9 cellular contexts compared by ENCODE assay signal in the genomic region with DNA sequence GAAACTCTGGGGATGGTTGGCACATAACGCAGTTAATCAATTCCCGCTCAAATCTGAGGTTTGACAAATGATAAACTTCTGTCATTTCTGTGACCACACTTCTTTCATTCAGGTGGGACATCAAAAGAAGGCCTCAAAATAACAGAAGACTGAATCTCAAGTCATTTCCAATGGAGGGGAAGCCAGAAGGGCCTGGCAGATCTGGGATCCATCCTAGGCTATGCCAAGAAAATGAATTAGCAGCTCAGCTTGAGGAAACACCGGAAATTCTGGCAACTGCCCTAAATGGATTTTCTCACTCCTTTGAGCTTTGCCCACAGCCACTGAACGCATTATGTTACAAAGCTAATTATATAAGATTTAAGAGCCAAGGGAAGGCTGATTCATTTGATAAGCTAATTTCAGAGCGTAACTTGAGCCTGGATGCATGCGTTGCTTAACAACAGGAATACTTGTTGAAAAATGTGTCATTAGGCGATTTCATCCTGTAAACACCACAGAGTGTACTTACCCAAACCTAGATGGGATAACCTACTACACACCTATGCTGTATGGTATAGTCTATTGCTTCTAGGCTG. TPM values are rescaled to one million over a fixed set of nuclear protein-coding genes. Genes with fewer than 3 reads are reported as not detected.
DNase-seq lines count a peak whose midpoint lies in the region; ATAC-seq, FAIRE-seq and TF ChIP-seq lines count a peak whose summit lies in the region.
"Had no signal": no experiment of that assay in that cellular context is flagged by ENCODE, and none has a peak within 500 bp of the region (broad histone marks: within the 10 kb centered on the region; RNA-seq: fewer than 3 reads in every experiment).

No MANE protein-coding gene starts in this region.

- dilution Hi-C loops in endothelial cell of umbilical vein (cut with MboI; ENCODE audit: extremely low pct_ligation_motif_present, low sequenced_read_pairs) = no loop called here

- peak; percentile 41 to 90 (median 65) for ATAC-seq in psoas muscle
- ATAC-seq in HG02763 (IDR thresholded peaks at IDR 0.05; ENCODE audit: unreplicated experiment) = no peak
- ATAC-seq in HG02610 (IDR thresholded peaks at IDR 0.05; ENCODE audit: unreplicated experiment) = no peak
- ATAC-seq: GM12878 had no signal

- in situ Hi-C loops in GM23248 (cut with MboI) = no loop called here

- H3K9me2 ChIP-seq in GM23248 (ENCODE audit: insufficient read depth) = no peaks in the 10 kb centered on the region

- H3K36me3 ChIP-seq in GM23248 (ENCODE audit: low read depth) (no peaks in the 10 kb centered on the region), endothelial cell of umbilical vein (ENCODE audit: control insufficient read depth in 2 of 2, extremely low read depth in 1 of 2, insufficient read depth in 2 of 2, low read length in 2 of 2) (no peaks in the 10 kb centered on the region), psoas muscle (ENCODE audit: insufficient read depth in 1 of 2, low read depth in 1 of 2) (no peaks in the 10 kb centered on the region)

- TF ChIP-seq CTCF in endothelial cell of umbilical vein (IDR thresholded peaks at IDR 0.05; ENCODE audit: extremely low read depth in 1 of 2, insufficient read depth in 1 of 2, low read depth in 1 of 2, low read length in 2 of 2) (no peak), psoas muscle (IDR thresholded peaks at IDR 0.05) (no peak)

- no peak overlapping the region for H3K4me3 ChIP-seq in GM23248
- no peak overlapping the region for H3K4me3 ChIP-seq in endothelial cell of umbilical vein (replicated peaks in 1 of 3; ENCODE audit: insufficient read depth in 1 of 3, low read depth in 1 of 3, low read length in 3 of 3)
- no peak overlapping the region for H3K4me3 ChIP-seq in psoas muscle
- H3K4me3 ChIP-seq: GM12878 had no signal

- H3K4me2 ChIP-seq in GM23248 (ENCODE audit: unreplicated experiment) (no peak overlapping the region), endothelial cell of umbilical vein (ENCODE audit: insufficient read depth, low read length) (no peak overlapping the region)

- H3K9ac ChIP-seq in GM23248 (no peak overlapping the region), endothelial cell of umbilical vein (replicated peaks; ENCODE audit: extremely low read depth, insufficient read depth, low read length) (peak overlapping the region; percentile 42)

- WGBS in GM23248 (ENCODE audit: low coverage in 1 of 2, low lambda C conversion rate in 2 of 2, missing lambda C conversion rate in 2 of 2), 2 experiments = 12 to 18% methylated on average over 7 of the region's 7 CpGs
- WGBS in psoas muscle, 3 donors = 27 to 43% (median 29%) methylated on average over 7 of the region's 7 CpGs

- H3K79me2 ChIP-seq in GM23248 (ENCODE audit: insufficient read depth) (no peaks in the 10 kb centered on the region), endothelial cell of umbilical vein (ENCODE audit: control insufficient read depth, insufficient read depth, low read length) (no peaks in the 10 kb centered on the region)

- POLR2A ChIA-PET in endothelial cell of umbilical vein (lab: Charles Lee) = interaction anchor here (1.0 to 1.3 kb wide), 3 partner anchors 46 to 75 kb away, joined by 4 to 13 read pairs (median 5); a partner anchor contains a TSS

- H3K4me1 ChIP-seq in GM23248 (ENCODE audit: insufficient read depth) (peaks cover 17% of the 10 kb centered on the region), endothelial cell of umbilical vein (ENCODE audit: control insufficient read depth, extremely low read depth, insufficient read depth, low read length) (peaks cover 21% of the 10 kb centered on the region), psoas muscle (peaks cover 28% of the 10 kb centered on the region)

- H3K27me3 ChIP-seq in GM23248 (replicated peaks; ENCODE audit: insufficient read depth) (no peaks in the 10 kb centered on the region), endothelial cell of umbilical vein (ENCODE audit: control insufficient read depth in 2 of 2, insufficient read depth in 2 of 2, low read length in 2 of 2) (no peaks in the 10 kb centered on the region), psoas muscle (ENCODE audit: insufficient read depth in 3 of 3, low read length in 2 of 3) (no peaks in the 10 kb centered on the region)

- no peak for TF ChIP-seq POLR2A in endothelial cell of umbilical vein (IDR thresholded peaks at IDR 0.05; ENCODE audit: low read depth, low read length)

- no peaks in the 10 kb centered on the region for H3K9me1 ChIP-seq in endothelial cell of umbilical vein (replicated peaks; ENCODE audit: control insufficient read depth, extremely low read depth, insufficient read depth, low read length)

- H4K20me1 ChIP-seq in GM23248 (ENCODE audit: insufficient read depth) (no peaks in the 10 kb centered on the region), endothelial cell of umbilical vein (replicated peaks; ENCODE audit: control insufficient read depth, extremely low read depth, insufficient read depth, low read length) (no peaks in the 10 kb centered on the region)

- peak; percentile 95 for FAIRE-seq in endothelial cell of umbilical vein (lab: Jason Lieb, UNC)
- FAIRE-seq: GM12878 had no signal

- CTCF ChIA-PET in endothelial cell of umbilical vein (lab: Charles Lee) = interaction anchor here (0.6 to 2.0 kb wide), 6 partner anchors 9 to 194 kb away, joined by 3 to 16 read pairs (median 4); no protein-coding TSS in a partner anchor

- intact Hi-C loops in endothelial cell of umbilical vein (cut with micrococcal nuclease) (loop anchor here (1.0 to 5.0 kb wide), 3 partner anchors 47 to 1445 kb away; a partner anchor contains a TSS), psoas muscle (cut with DNase I) (loop anchor here in 1 of 2 donors (10.0 kb wide), 1 partner anchor 503 kb away; a partner anchor contains a TSS)

- BruUV-seq in endothelial cell of umbilical vein (replicated peaks; lab: Mats Ljungman, UMichigan) = no TSS peak

- DNase-seq in GM23248 = peak; percentile 74
- peak; percentile 81 to 83 for DNase-seq in NCI-H446 (lab: John Stamatoyannopoulos, UW)
- peak; percentile 98 for DNase-seq in endothelial cell of umbilical vein (ENCODE audit: low read depth, low spot score)
- no peak for DNase-seq in psoas muscle
- no peak for DNase-seq in NK-92 treated with Interleukin-12 subunit alpha and Interleukin-12 subunit beta, amount 100 ng/mL, for 24 hours (lab: John Stamatoyannopoulos, UW)
- no peak for DNase-seq in NOMO-1 treated with DMSO at 0.1 percent for 48 hours (lab: John Stamatoyannopoulos, UW; ENCODE audit: unreplicated experiment)

- H2AFZ ChIP-seq in GM23248 = no peak overlapping the region
- H2AFZ ChIP-seq in endothelial cell of umbilical vein (ENCODE audit: low read depth, low read length) = no peak overlapping the region

- peaks cover 32% of the 10 kb centered on the region for H3F3A ChIP-seq in GM23248 (ENCODE audit: insufficient read depth)

- H3K27ac ChIP-seq in GM23248 = no peak overlapping the region; the same call in 1 of the 2 replicates
- peak overlapping the region; percentile 65 for H3K27ac ChIP-seq in endothelial cell of umbilical vein (ENCODE audit: insufficient read depth, low read depth, low read length)
- no peak overlapping the region for H3K27ac ChIP-seq in psoas muscle

- no peaks in the 10 kb centered on the region for H3K9me3 ChIP-seq in GM23248 (ENCODE audit: low read depth)
- no peaks in the 10 kb centered on the region for H3K9me3 ChIP-seq in endothelial cell of umbilical vein (replicated peaks; ENCODE audit: control insufficient read depth, insufficient read depth, low read length)
- H3K9me3 ChIP-seq in psoas muscle = no peaks in the 10 kb centered on the region

TF ChIP-seq in endothelial cell of umbilical vein, 7 proteins besides CTCF, POLR2A, EP300 and RAD21:
- no peak for TF ChIP-seq EZH2 (IDR thresholded peaks at IDR 0.05; ENCODE audit: borderline replicate concordance, low read depth, low read length, severe bottlenecking)
- TF ChIP-seq GATA2 (IDR thresholded peaks at IDR 0.05; ENCODE audit: insufficient read depth, insufficient read length, low read depth, low read length) = peak; percentile 67
- TF ChIP-seq FOS (IDR thresholded peaks at IDR 0.05; ENCODE audit: borderline replicate concordance, insufficient read depth, low read length) = peak; percentile 18
TF ChIP-seq in endothelial cell of umbilical vein: peak in this region for 2.

RNA-seq across cellular contexts. Expression of a gene that starts 47.1 kb away (rescaled TPM):
- 10.6 and 13.0 TPM in 2 replicates for total RNA-seq in GM23248 (2014; rRNA removed; shearing (Covaris generic))
- 7.8 TPM in 2 replicates for polyA plus RNA-seq in GM23248 (2016; fragmentation: Nextera tagmentation; extraction: Ambion mirVana)
- 14.6 and 15.7 TPM in 2 replicates for total RNA-seq in endothelial cell of umbilical vein
- 3.7 and 4.3 TPM in 2 replicates for polyA plus RNA-seq in endothelial cell of umbilical vein
- 5.9 and 6.5 TPM in 2 replicates for polyA plus RNA-seq in endothelial cell of umbilical vein (2011; cell fraction: cytosol; rRNA removed)
- 11.7 and 13.0 TPM in 2 replicates for polyA plus RNA-seq in endothelial cell of umbilical vein (2011; cell fraction: nucleus; rRNA removed)
- polyA plus RNA-seq in endothelial cell of umbilical vein (2012) = 10.2 and 13.8 TPM in 2 replicates
- polyA minus RNA-seq in endothelial cell of umbilical vein = 17.4 and 29.8 TPM in 2 replicates
- 32.8 TPM for polyA minus RNA-seq in endothelial cell of umbilical vein (2011; cell fraction: cytosol; rRNA and poly(A)+ RNA removed)
- 28.8 and 35.8 TPM in 2 replicates for polyA minus RNA-seq in endothelial cell of umbilical vein (2011; cell fraction: nucleus; rRNA and poly(A)+ RNA removed)
- 10 to 100 TPM; 31.7 to 79.6 (median 44.8) TPM for total RNA-seq in psoas muscle
- polyA plus RNA-seq in psoas muscle = 10 to 100 TPM in 2 of 3 donors, 1 to 10 TPM in 1; 4.9 to 26.1 (median 13.7) TPM

Comparison
In these comparisons a context has a peak if more than half of its experiments do, and no peak if none do; other contexts are left out.
1. DNase-seq: peak in GM23248 (single experiment), NCI-H446 (2 of 2) and endothelial cell of umbilical vein (single experiment); none in psoas muscle (0 of 2), NK-92 treated with Interleukin-12 subunit alpha and Interleukin-12 subunit beta, amount 100 ng/mL, for 24 hours (single experiment) and NOMO-1 treated with DMSO at 0.1 percent for 48 hours (single experiment).
2. ATAC-seq: peak in psoas muscle (4 of 4); none in HG02763 (single experiment) and HG02610 (single experiment).